In the genomic region with DNA sequence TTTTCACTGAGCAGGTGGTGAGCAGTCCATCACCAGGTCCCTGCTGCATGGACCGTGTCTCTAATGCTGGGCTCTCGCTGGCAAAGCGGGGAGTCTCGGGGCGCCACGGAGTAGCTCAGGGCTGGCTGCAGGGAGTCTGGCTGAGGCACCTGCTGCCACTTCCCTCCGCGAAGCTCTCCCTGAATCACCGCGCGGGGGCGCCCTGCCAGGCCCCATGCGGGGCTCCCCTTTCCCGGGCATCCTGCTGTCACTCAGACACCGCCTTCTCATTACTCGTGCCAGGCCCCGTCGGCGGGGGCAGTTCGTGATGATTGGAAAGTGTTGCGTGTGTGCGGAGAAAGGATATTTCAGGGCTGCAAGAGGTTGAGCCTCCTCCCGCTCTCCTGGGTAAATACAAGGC, we compare ENCODE assay signal across 1 cellular context.
TF ChIP-seq lines count a peak whose summit lies in the region.

No MANE protein-coding gene starts in this region.

TF ChIP-seq in H1, 55 proteins besides CTCF, POLR2A, EP300 and RAD21:
- TF ChIP-seq KDM4A (IDR thresholded peaks at IDR 0.05; ENCODE audit: low read depth, low read length, severe bottlenecking) (no peak), HDAC6 (IDR thresholded peaks at IDR 0.05; ENCODE audit: low read depth, low read length) (no peak), TAF1 (IDR thresholded peaks at IDR 0.05; ENCODE audit: low read depth, low read length) (no peak), CEBPB (IDR thresholded peaks at IDR 0.05; ENCODE audit: low read depth, low read length) (no peak)
